In the genomic region with DNA sequence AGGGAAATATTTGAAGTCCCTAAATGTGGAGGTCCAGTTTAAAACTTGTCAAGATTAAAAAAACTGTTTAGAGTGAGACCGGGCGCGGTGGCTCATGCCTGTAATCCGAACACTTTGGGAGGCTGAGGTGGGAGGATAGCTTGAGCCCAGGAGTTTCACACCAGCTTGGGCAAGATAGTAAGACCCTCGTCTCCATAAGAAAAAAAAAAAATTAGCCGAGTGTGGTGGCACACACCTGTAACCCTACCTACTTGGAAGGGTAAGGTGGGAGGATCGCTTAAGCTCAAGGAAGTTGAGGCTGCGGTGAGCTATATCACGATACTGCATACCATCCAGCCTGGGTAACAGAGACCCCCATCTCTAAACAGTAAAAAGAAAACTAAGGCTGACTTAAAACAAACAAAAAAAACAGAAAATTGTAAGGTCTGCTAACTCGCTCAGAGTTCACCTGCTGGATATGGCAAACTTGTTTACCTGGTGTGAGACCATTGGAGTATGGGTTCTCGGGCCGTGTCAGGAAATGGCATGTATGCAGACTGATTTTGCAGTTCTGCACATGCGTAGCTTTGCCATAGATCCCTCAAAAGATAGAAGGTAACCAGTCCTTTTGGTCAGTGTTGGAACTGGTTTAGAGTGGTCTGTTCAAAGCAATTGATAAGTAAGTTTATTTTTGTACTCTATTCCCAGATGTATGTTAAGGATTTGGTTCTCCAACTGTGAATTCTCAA, we compare ENCODE assay signal across 1 cellular context.
TF ChIP-seq lines count a peak whose summit lies in the region.

No MANE protein-coding gene starts in this region.

TF ChIP-seq in GM23338, 12 proteins besides CTCF, POLR2A, EP300 and RAD21 (continued from another document):
- no peak for TF ChIP-seq EZH2 (IDR thresholded peaks at IDR 0.05; ENCODE audit: low read depth, unreplicated experiment)
- TF ChIP-seq JUNB (IDR thresholded peaks at IDR 0.05; ENCODE audit: unreplicated experiment), result no peak
- TF ChIP-seq POLR2AphosphoS5 (IDR thresholded peaks at IDR 0.05; ENCODE audit: low read depth), result no peak
- no peak for TF ChIP-seq CREB1 (CRISPR knock-in tag; IDR thresholded peaks at IDR 0.05; ENCODE audit: low read depth)
- TF ChIP-seq EZH2phosphoT487 (IDR thresholded peaks at IDR 0.05; ENCODE audit: unreplicated experiment), result no peak
- TF ChIP-seq NANOG (IDR thresholded peaks at IDR 0.05; ENCODE audit: borderline replicate concordance), result no peak
